ENCODE assay signal across 26 cellular contexts in the genomic region with DNA sequence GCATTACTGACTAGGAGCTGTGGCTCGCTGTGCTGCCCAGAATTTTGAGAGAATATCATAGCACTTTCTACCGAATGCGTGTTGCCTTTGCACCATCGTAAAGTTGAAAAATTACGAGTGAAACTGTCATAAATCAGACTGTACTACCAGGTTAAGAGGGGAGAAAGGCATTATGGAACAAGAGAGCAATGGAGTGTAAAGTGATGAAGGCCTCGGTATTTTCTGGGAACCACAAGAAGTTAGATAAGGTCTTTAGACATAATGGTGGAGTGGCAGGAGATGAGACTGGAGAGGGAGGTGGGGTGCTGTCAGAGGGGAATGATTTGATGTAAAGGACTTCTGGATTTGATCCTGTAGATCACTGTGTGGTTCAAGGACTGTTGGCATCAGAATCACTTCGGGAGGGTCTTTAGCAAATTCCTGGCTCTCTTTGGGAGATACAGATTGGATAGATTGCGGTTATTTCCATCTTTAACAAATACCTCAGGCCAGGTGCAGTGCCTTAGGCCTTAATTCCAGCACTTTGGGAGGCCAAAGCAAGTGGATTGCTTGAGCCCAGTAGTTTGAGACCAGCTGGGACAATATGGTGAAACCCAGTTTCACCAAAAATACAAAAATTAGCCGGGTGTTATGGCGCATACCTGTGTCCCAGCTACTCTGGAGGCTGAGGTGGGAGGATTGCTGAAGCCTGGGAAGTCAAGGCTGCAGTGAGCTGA. TPM values are rescaled to one million over a fixed set of nuclear protein-coding genes. Genes with fewer than 3 reads are reported as not detected.
"Had no signal": no experiment of that assay in that cellular context is flagged by ENCODE, and none has a peak within 500 bp of the region (broad histone marks: within the 10 kb centered on the region; RNA-seq: fewer than 3 reads in every experiment).

No MANE protein-coding gene starts in this region.

- H3K27me3 Mint-ChIP-seq: activated naive CD8-positive, alpha-beta T cell; memory B cell; type B pancreatic cell had no signal

- H3K9me3 Mint-ChIP-seq: memory B cell, nephron, type B pancreatic cell had no signal

- H3K4me3 Mint-ChIP-seq: activated naive CD8-positive, alpha-beta T cell; endodermal cell; memory B cell; nephron; type B pancreatic cell had no signal

- H3K27ac ChIP-seq: gastroesophageal sphincter, heart left ventricle, pancreas, testis, vagina, VCaP had no signal

- ATAC-seq: gastroesophageal sphincter, heart left ventricle, left cardiac atrium, pancreas, right cardiac atrium had no signal

- DNase-seq: activated CD4-positive, alpha-beta T cell treated with anti-CD3 and anti-CD28 coated beads, Interleukin-2, amount 50 U/mL, for 4 hours; activated CD4-positive, CD25-positive, alpha-beta regulatory T cell treated with anti-CD3 and anti-CD28 coated beads, Interleukin-2, amount 50 U/mL, for 72 hours; activated gamma-delta T cell; amniotic stem cell; cortex of kidney; endodermal cell; heart left ventricle; islet precursor cell; left cardiac atrium; pancreas; right cardiac atrium; stimulated activated CD4-positive, alpha-beta T cell treated with anti-CD3 and anti-CD28 coated beads, Interleukin-1b, Interleukin-23, amount 100 ng/mL, for 48 hours; testis had no signal

- H3K27ac Mint-ChIP-seq: activated naive CD8-positive, alpha-beta T cell; endodermal cell; memory B cell; nephron; type B pancreatic cell had no signal

RNA-seq across cellular contexts. Expression of gene ADGRF3, which starts 4.9 kb away (rescaled TPM):
- total RNA-seq: bronchial epithelial cell, gastroesophageal sphincter, pulmonary artery endothelial cell, skeletal muscle tissue had no signal

RNA-seq across cellular contexts. Expression of gene DRC1, which starts 50.2 kb away (rescaled TPM):
- total RNA-seq: bronchial epithelial cell; left cardiac atrium; lower leg skin; mononuclear cell; pancreas; right cardiac atrium; T-helper 2 cell treated with Interferon-gamma antibody and Interleukin-4, amounts not matched to agents 100 ng/mL and 5 ng/mL, for 36 hours; vagina had no signal
- polyA plus RNA-seq: right cardiac atrium had no signal
